ENCODE assay signal across 1 cellular context in the genomic region with DNA sequence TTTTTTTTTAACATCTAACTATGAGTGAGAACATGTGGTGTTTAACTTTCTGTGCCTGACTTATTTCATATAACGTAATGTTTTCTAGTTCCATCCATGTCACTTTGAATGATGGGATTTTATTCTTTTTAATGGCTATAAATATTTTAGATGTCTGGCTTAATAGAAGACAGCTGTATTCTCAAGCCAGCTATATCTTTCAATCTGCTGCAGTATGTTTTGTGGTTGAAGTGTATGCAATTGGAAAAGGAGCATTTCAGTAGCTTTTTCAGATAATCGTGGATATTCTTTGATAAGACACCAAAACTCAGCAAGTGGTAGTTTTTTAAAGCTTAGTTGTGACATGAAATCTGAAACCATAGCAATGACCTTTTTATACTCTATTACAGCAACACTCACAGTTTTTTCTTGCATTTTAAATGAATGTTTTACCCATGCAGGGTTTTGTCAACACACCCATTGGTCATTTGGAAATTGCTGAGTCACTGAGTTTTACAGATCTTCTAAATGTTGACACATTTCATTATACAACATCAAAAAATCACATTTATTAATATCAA.
TF ChIP-seq lines count a peak whose summit lies in the region.

No MANE protein-coding gene starts in this region.

TF ChIP-seq in liver, 16 proteins besides CTCF, POLR2A, EP300 and RAD21:
- TF ChIP-seq SP1 (IDR thresholded peaks at IDR 0.05) (peak; percentile 15), HNF4G (IDR thresholded peaks at IDR 0.05) (no peak), FOXA2 (IDR thresholded peaks at IDR 0.05) (peak; percentile 51), RXRA (IDR thresholded peaks at IDR 0.05) (peak; percentile 13 to 79), FOXA1 (IDR thresholded peaks at IDR 0.05) (no peak), HNF4A (conservative IDR thresholded peaks at IDR 0.05) (peak in 1 of 2 donors; percentile 51), YY1 (IDR thresholded peaks at IDR 0.05) (peak; percentile 37)
- TF ChIP-seq, protein P1, sequence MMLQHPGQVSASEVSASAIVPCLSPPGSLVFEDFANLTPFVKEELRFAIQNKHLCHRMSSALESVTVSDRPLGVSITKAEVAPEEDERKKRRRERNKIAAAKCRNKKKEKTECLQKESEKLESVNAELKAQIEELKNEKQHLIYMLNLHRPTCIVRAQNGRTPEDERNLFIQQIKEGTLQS (IDR thresholded peaks at IDR 0.05) = no peak
- TF ChIP-seq, protein P2, sequence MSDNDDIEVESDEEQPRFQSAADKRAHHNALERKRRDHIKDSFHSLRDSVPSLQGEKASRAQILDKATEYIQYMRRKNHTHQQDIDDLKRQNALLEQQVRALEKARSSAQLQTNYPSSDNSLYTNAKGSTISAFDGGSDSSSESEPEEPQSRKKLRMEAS (IDR thresholded peaks at IDR 0.05) = no peak
